Comparison of ENCODE assay signal across 20 cellular contexts in the genomic region with DNA sequence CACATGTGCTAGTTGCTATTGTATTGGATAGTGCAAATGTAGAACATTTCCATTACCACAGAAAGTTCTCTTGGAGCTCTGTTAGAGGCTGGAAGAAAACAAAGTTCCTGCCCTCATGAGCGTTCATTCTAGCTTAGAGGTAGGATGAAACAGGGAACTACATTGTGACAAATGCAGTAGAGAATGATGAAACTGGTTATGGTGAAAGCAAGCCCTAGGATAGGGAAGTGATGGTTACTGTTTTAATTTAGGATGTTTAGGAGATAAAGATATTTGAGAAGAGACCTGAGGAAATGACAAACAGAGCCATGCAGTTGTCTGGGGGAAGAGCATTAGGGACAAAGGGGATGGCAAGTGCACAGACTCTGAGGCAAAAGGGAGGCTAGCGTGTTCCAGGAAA.
"Had no signal": no experiment of that assay in that cellular context is flagged by ENCODE, and none has a peak within 500 bp of the region (broad histone marks: within the 10 kb centered on the region; RNA-seq: fewer than 3 reads in every experiment).

No MANE protein-coding gene starts in this region.

- FAIRE-seq: kidney had no signal

- H3K27ac ChIP-seq: body of pancreas, epithelial cell of prostate, gastrocnemius medialis, heart right ventricle, testis, VCaP had no signal

- DNase-seq: activated CD4-positive, alpha-beta memory T cell treated with anti-CD3 and anti-CD28 coated beads for 36 hours; activated CD8-positive, alpha-beta memory T cell treated with anti-CD3 and anti-CD28 coated beads, Interleukin-2, amount 50 U/mL, for 4 hours; activated naive CD4-positive, alpha-beta T cell treated with anti-CD3 and anti-CD28 coated beads for 36 hours; body of pancreas; central memory CD4-positive, alpha-beta T cell; cortex of kidney; effector memory CD4-positive, alpha-beta T cell; gastrocnemius medialis; heart right ventricle; kidney; left ventricle myocardium superior; mesendoderm; nephron progenitor cell; stimulated activated CD8-positive, alpha-beta memory T cell treated with anti-CD3 and anti-CD28 coated beads, Interleukin-4, amount 100 ng/mL, for 48 hours; T-helper 9 cell; testis had no signal

- H3K4me3 Mint-ChIP-seq: activated CD4-positive, alpha-beta memory T cell treated with anti-CD3 and anti-CD28 coated beads for 36 hours; activated naive CD4-positive, alpha-beta T cell treated with anti-CD3 and anti-CD28 coated beads for 36 hours; nephron progenitor cell; stimulated activated naive CD8-positive, alpha-beta T cell treated with anti-CD3 and anti-CD28 coated beads, Interleukin-15, Interleukin-2, amounts not matched to agents 100 ng/mL and 50 ng/mL, for 24 hours had no signal

- H3K27me3 ChIP-seq: body of pancreas, gastrocnemius medialis, heart right ventricle, testis had no signal

- H3K4me1 Mint-ChIP-seq: nephron progenitor cell had no signal

- H3K9me3 ChIP-seq: body of pancreas, gastrocnemius medialis, testis had no signal

- H3K27ac Mint-ChIP-seq: activated CD4-positive, alpha-beta memory T cell treated with anti-CD3 and anti-CD28 coated beads for 36 hours; activated naive CD4-positive, alpha-beta T cell treated with anti-CD3 and anti-CD28 coated beads for 36 hours; nephron progenitor cell; stimulated activated naive CD8-positive, alpha-beta T cell treated with anti-CD3 and anti-CD28 coated beads, Interleukin-15, Interleukin-2, amounts not matched to agents 100 ng/mL and 50 ng/mL, for 24 hours had no signal

- ATAC-seq: body of pancreas, gastrocnemius medialis, heart right ventricle, left ventricle myocardium superior, sciatic nerve had no signal

- H3K4me3 ChIP-seq: body of pancreas, gastrocnemius medialis, heart right ventricle, testis had no signal

- H3K4me1 ChIP-seq: heart right ventricle, testis had no signal

- H3K27me3 Mint-ChIP-seq: activated CD4-positive, alpha-beta memory T cell treated with anti-CD3 and anti-CD28 coated beads for 36 hours; stimulated activated naive CD8-positive, alpha-beta T cell treated with anti-CD3 and anti-CD28 coated beads, Interleukin-15, Interleukin-2, amounts not matched to agents 100 ng/mL and 50 ng/mL, for 24 hours had no signal
